Comparison of ENCODE assay signal across 12 cellular contexts in the genomic region with DNA sequence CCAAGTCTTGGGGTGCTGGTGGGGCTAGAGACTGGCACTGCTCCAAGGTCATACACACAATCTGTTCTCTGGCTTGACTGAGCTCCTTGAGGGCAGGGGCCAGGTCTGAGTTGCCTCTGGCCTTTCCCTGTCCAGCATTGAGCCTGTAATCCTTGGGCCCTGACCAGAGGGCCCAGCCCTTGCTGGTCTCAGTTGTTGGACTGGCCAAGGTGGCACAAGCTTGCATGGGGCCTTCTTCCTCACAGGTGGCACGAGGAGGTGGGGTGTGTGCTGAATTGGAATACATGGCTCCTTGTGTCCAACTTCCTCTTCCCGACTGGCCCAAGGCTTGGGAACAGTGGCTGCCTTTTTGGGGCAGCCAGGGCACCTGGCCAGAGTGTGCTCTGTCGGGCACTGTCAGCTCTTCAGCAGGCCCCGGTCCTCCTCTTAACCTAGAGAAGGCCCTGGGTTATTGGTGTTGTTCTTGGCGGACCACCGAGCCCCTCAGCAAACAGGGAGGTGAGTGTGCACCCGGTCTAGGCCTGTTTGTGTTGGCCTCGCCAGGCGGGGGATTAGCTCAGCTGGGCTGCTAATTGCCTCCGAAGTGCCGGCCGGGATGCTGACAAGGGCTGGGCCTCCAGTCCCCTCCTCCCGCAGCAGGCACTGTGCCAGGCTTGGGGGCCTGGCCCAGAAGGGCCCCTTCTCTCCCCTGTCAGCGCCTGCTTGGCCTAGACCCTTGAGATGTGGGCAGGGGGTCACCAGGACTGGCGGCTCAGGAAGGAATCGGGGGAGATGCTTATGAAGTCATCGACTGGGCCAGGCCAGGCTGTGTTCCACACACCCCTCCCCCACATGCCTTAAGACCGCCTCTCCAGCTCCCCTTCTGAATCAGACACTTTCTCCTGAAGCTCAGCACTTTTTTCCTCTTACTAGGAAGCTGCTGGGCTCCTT. TPM values are rescaled to one million over a fixed set of nuclear protein-coding genes. Genes with fewer than 3 reads are reported as not detected.
DNase-seq lines count a peak whose midpoint lies in the region; ATAC-seq, FAIRE-seq and TF ChIP-seq lines count a peak whose summit lies in the region.
"Had no signal": no experiment of that assay in that cellular context is flagged by ENCODE, and none has a peak within 500 bp of the region (broad histone marks: within the 10 kb centered on the region; RNA-seq: fewer than 3 reads in every experiment).

No MANE protein-coding gene starts in this region.

- TF ChIP-seq RAD21 in HepG2 (CRISPR knock-in tag; IDR thresholded peaks at IDR 0.05): no peak

- H4K20me1 ChIP-seq in HepG2 (ENCODE audit: insufficient read depth, low read length): peaks cover 14% of the 10 kb centered on the region; the same call in 1 of the 2 replicates

- H3K36me3 ChIP-seq in HepG2 (replicated peaks in 1 of 2; ENCODE audit: control insufficient read depth in 1 of 2, insufficient read depth in 2 of 2, low read length in 2 of 2): peaks cover 1 to 19% of the 10 kb centered on the region in 2 experiments; a peak in 3 of 5 replicates

- POLR2A ChIA-PET in HepG2 (lab: Yijun Ruan, JAX): no interaction called here

- TF ChIP-seq EP300 in HepG2 (IDR thresholded peaks at IDR 0.05; ENCODE audit: low read depth in 2 of 2, low read length in 2 of 2) (no peak), HepG2 (CRISPR knock-in tag; IDR thresholded peaks at IDR 0.05; ENCODE audit: borderline replicate concordance) (no peak)

- no TSS peak for BruUV-seq in HepG2 (replicated peaks; lab: Mats Ljungman, UMichigan)

- in situ Hi-C loops in HepG2 (cut with HindIII; ENCODE audit: extremely low pct_ligation_motif_present, low pct_unique_long_range_greater_than_20kb): no loop called here

- CTCF ChIA-PET in HepG2 (lab: Yijun Ruan, JAX; ENCODE audit: low intra/inter-chr PET ratio, low total read pairs): no interaction called here

- intact Hi-C loops in HepG2 (cut with micrococcal nuclease; ENCODE audit: unreplicated experiment): no loop called here

- H3K79me2 ChIP-seq in HepG2 (ENCODE audit: insufficient read depth, low read length): no peaks in the 10 kb centered on the region

- FAIRE-seq in HepG2 (lab: Jason Lieb, UNC): no peak
- FAIRE-seq: GM12878 had no signal

- no peaks in the 10 kb centered on the region for H3K9me3 ChIP-seq in HepG2 (ENCODE audit: low read length)
- H3K9me3 ChIP-seq: SJSA1 had no signal

- H3K4me1 ChIP-seq in HepG2 (ENCODE audit: insufficient read depth, low read length): peaks cover 6% of the 10 kb centered on the region; the same call in 1 of the 2 replicates
- H3K4me1 ChIP-seq: SJSA1 had no signal

- H3K4me3 ChIP-seq in cardiac fibroblast (replicated peaks in 1 of 2; ENCODE audit: low read depth in 2 of 2, low read length in 2 of 2) (no peak overlapping the region), HepG2 (replicated peaks in 1 of 3; ENCODE audit: insufficient read depth in 1 of 3, low read depth in 2 of 3, low read length in 3 of 3) (no peak overlapping the region)
- H3K4me3 ChIP-seq: GM12878, SJSA1 had no signal

- ATAC-seq in HepG2 (no peak), GM19397 (IDR thresholded peaks at IDR 0.05; ENCODE audit: unreplicated experiment) (no peak), HG03175 (IDR thresholded peaks at IDR 0.05; ENCODE audit: unreplicated experiment) (no peak)
- ATAC-seq: GM12878 had no signal

- WGBS in HepG2 (ENCODE audit: low lambda C conversion rate): 95% methylated on average over 8 of the region's 18 CpGs

- H3K9ac ChIP-seq in HepG2 (ENCODE audit: insufficient read depth, low read depth, low read length): no peak overlapping the region

- H3K27me3 ChIP-seq in HepG2 (ENCODE audit: control insufficient read depth in 1 of 2, insufficient read depth in 2 of 2, low read length in 2 of 2): no peaks in the 10 kb centered on the region
- H3K27me3 ChIP-seq: SJSA1 had no signal

- peak; percentile 15 for DNase-seq in activated T-cell treated with anti-CD3 and anti-CD28 coated beads, Interleukin-2, amount 50 U/mL, for 1 hour
- no peak for DNase-seq in activated T-cell treated with anti-CD3 and anti-CD28 coated beads for 4 hours
- DNase-seq in cardiac fibroblast (ENCODE audit: low read depth in 2 of 2): peak; percentile 76 to 87
- DNase-seq in HepG2 (ENCODE audit: low spot score): no peak
- peak in 13 of 49 donors; percentile 15 to 54 (median 30) for DNase-seq in substantia nigra (lab: John Stamatoyannopoulos, UW)
- no peak for DNase-seq in stimulated activated CD4-positive, alpha-beta T cell treated with anti-CD3 and anti-CD28 coated beads, Interleukin-4, amount 100 ng/mL, for 24 hours
- DNase-seq: activated T-cell treated with anti-CD3 and anti-CD28 coated beads, Interleukin-2, amount 50 U/mL, for 48 hours; KG1 had no signal

- no peak overlapping the region for H2AFZ ChIP-seq in HepG2 (ENCODE audit: low read length)

- no peak overlapping the region for H3K27ac ChIP-seq in HepG2 (ENCODE audit: extremely low read length, insufficient read depth, low read length)
- H3K27ac ChIP-seq in substantia nigra (ENCODE audit: low read depth, low read length, poor library complexity, severe bottlenecking): peak overlapping the region; percentile 58
- H3K27ac ChIP-seq: SJSA1 had no signal

- no peak for TF ChIP-seq POLR2A in HepG2 (IDR thresholded peaks at IDR 0.05; ENCODE audit: insufficient read depth in 1 of 2, low read depth in 2 of 2, low read length in 2 of 2)

- no peak for TF ChIP-seq CTCF in cardiac fibroblast (IDR thresholded peaks at IDR 0.05; ENCODE audit: low read depth, low read length)
- no peak for TF ChIP-seq CTCF in HepG2 (CRISPR knock-in tag; IDR thresholded peaks at IDR 0.05)

- no peak overlapping the region for H3K4me2 ChIP-seq in HepG2 (ENCODE audit: low read depth, low read length)

TF ChIP-seq in HepG2, 621 proteins besides CTCF, POLR2A, EP300 and RAD21 (continues in another document):
- TF ChIP-seq AHDC1 (CRISPR knock-in tag; IDR thresholded peaks at IDR 0.05; ENCODE audit: borderline replicate concordance) (no peak), ZNF329 (CRISPR knock-in tag; IDR thresholded peaks at IDR 0.05; ENCODE audit: low read depth) (no peak), ZBTB42 (CRISPR knock-in tag; IDR thresholded peaks at IDR 0.05) (no peak), AGO2 (optimal IDR thresholded peaks at IDR 0.05; ENCODE audit: low read depth, low read length) (peak; percentile 44)

RNA-seq across cellular contexts. Expression of gene WNT4, which starts 28.5 kb away (rescaled TPM):
- total RNA-seq in HepG2 (2016; rRNA removed; fragmentation: Illumina TruSeq; extraction: Trizol): not detected in 2 replicates
- total RNA-seq in HepG2 (2016; cell fraction: cytosol; rRNA removed; fragmentation: Illumina TruSeq; extraction: Trizol; ENCODE audit: low read depth): not detected in 2 replicates
- total RNA-seq in HepG2 (2016; cell fraction: insoluble cytoplasmic fraction; rRNA removed; fragmentation: Illumina TruSeq; extraction: Trizol): not detected in 2 replicates
- total RNA-seq in HepG2 (2016; cell fraction: membrane; rRNA removed; fragmentation: Illumina TruSeq; extraction: Trizol): not detected in 2 replicates
- total RNA-seq in HepG2 (2016; cell fraction: nucleus; rRNA removed; fragmentation: Illumina TruSeq; extraction: Trizol): not detected in 2 replicates
- polyA plus RNA-seq in HepG2 (2011; rRNA removed): not detected in 2 replicates
- not detected in 2 replicates for polyA plus RNA-seq in HepG2 (2011; cell fraction: cytosol; rRNA removed)
- polyA plus RNA-seq in HepG2 (2011; cell fraction: nucleus; rRNA removed): not detected in 2 replicates
- polyA plus RNA-seq in HepG2 (2012): 0.05 and 0.11 TPM in 2 replicates
- not detected in 2 replicates for polyA plus RNA-seq in HepG2 (2016; cell fraction: cytosol; fragmentation: Illumina TruSeq; extraction: Trizol; ENCODE audit: low read depth)
- not detected in 2 replicates for polyA plus RNA-seq in HepG2 (2016; cell fraction: insoluble cytoplasmic fraction; fragmentation: Illumina TruSeq; extraction: Trizol; ENCODE audit: low read depth)
- not detected in 2 replicates for polyA plus RNA-seq in HepG2 (2016; cell fraction: membrane; fragmentation: Illumina TruSeq; extraction: Trizol; ENCODE audit: low read depth)
- polyA plus RNA-seq in HepG2 (2016; cell fraction: nucleus; fragmentation: Illumina TruSeq; extraction: Trizol; ENCODE audit: insufficient read depth, low read depth): not detected in 2 replicates
- polyA minus RNA-seq in HepG2 (2011; rRNA and poly(A)+ RNA removed; ENCODE audit: low replicate concordance): 0.12 TPM in 1 of 2 replicates, not detected in the other
- not detected in 2 replicates for polyA minus RNA-seq in HepG2 (2011; cell fraction: cytosol; rRNA and poly(A)+ RNA removed)
- polyA minus RNA-seq in HepG2 (2011; cell fraction: nucleus; rRNA and poly(A)+ RNA removed): not detected in 2 replicates
- total RNA-seq: GM12878, SJSA1 had no signal

Comparison
In these comparisons a context has a peak if more than half of its experiments do, and no peak if none do; other contexts are left out.
1. DNase-seq: peak in activated T-cell treated with anti-CD3 and anti-CD28 coated beads, Interleukin-2, amount 50 U/mL, for 1 hour (single experiment) and cardiac fibroblast (2 of 2); none in activated T-cell treated with anti-CD3 and anti-CD28 coated beads for 4 hours (single experiment), HepG2 (single experiment) and stimulated activated CD4-positive, alpha-beta T cell treated with anti-CD3 and anti-CD28 coated beads, Interleukin-4, amount 100 ng/mL, for 24 hours (single experiment).